ENCODE assay signal across 16 cellular contexts in the genomic region with DNA sequence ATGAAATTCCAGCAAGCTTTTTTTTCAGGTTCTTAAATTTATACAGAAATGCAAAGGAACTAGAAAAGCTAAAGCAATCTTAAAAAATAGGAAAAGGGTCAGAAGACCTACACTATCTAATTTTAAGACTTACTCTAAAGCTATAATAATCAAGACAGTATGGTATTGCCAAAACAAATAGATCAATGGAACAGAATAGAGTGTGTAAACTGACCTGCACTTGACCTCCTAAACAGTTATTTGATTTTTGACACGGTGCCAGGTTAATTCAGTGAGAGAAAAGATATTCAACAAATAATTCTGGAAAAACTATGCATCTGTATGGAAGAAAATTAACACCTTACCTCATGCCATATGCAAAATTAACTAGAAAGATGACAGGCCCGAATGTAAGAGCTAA.
"Had no signal": no experiment of that assay in that cellular context is flagged by ENCODE, and none has a peak within 500 bp of the region (broad histone marks: within the 10 kb centered on the region; RNA-seq: fewer than 3 reads in every experiment).

No MANE protein-coding gene starts in this region.

- ATAC-seq: left lung; sciatic nerve; stimulated activated naive CD8-positive, alpha-beta T cell treated with anti-CD3 and anti-CD28 coated beads, Interleukin-15, amount 100 ng/mL, for 72 hours had no signal

- DNase-seq: activated CD4-positive, alpha-beta T cell treated with anti-CD3 and anti-CD28 coated beads for 1 hour; activated naive CD8-positive, alpha-beta T cell treated with anti-CD3 and anti-CD28 coated beads for 36 hours; amniotic stem cell; effector memory CD4-positive, alpha-beta T cell; foreskin fibroblast; glutamatergic neuron; hypothalamus; kidney; left lung; mammary epithelial cell; midbrain; stimulated activated CD4-positive, alpha-beta T cell treated with anti-CD3 and anti-CD28 coated beads, Interleukin-4, amount 100 ng/mL, for 1 hour; stimulated activated naive CD8-positive, alpha-beta T cell treated with anti-CD3 and anti-CD28 coated beads, Interleukin-15, amount 100 ng/mL, for 72 hours; trophoblast cell; WERI-Rb-1 had no signal
